ENCODE assay signal across 7 cellular contexts in genomic region chr7:71050492-71050891, GRCh38.
"Had no signal": no experiment of that assay in that cellular context is flagged by ENCODE, and none has a peak within 500 bp of the region (broad histone marks: within the 10 kb centered on the region; RNA-seq: fewer than 3 reads in every experiment).

No MANE protein-coding gene starts in this region.

- H3K4me2 ChIP-seq: KMS-11 had no signal

- H3K27ac ChIP-seq: HL-60, KMS-11 had no signal

- ATAC-seq: HepG2 had no signal

- H3K9ac ChIP-seq: KMS-11 had no signal

- DNase-seq: IMR-90, KBM-7, KG1 had no signal

- FAIRE-seq: HepG2, HTR-8/SVneo had no signal
